ENCODE assay signal across 19 cellular contexts in genomic region chr19:17647071-17648020, GRCh38. TPM values are rescaled to one million over a fixed set of nuclear protein-coding genes. Genes with fewer than 3 reads are reported as not detected.
"Had no signal": no experiment of that assay in that cellular context is flagged by ENCODE, and none has a peak within 500 bp of the region (broad histone marks: within the 10 kb centered on the region; RNA-seq: fewer than 3 reads in every experiment).

No MANE protein-coding gene starts in this region.

- H3K9me3 ChIP-seq: right lobe of liver, testis, vagina had no signal

- DNase-seq: activated CD4-positive, alpha-beta memory T cell treated with anti-CD3 and anti-CD28 coated beads, Interleukin-2, amount 10 ng/mL, durations not matched to agents 7 days and 5 days; activated CD4-positive, alpha-beta T cell treated with anti-CD3 and anti-CD28 coated beads, Interleukin-2, amount 10 ng/mL, durations not matched to agents 24 days and 14 days; activated effector memory CD4-positive, alpha-beta T cell treated with Interleukin-2 at 50 U/mL for 16 hours; activated T-cell treated with anti-CD3 and anti-CD28 coated beads, Interleukin-2, amount 50 U/mL, for 72 hours; cerebellar nuclear complex; cortex of kidney; foreskin fibroblast; left ventricle myocardium superior; nucleus accumbens; small intestine; stimulated activated naive B cell treated with anti-CD40 and anti-IgM and Interleukin-4, amounts not matched to agents 10 μg/mL and 1 μg/mL and 100 μg/mL, for 72 hours; T-helper 17 cell; trophoblast cell had no signal

- H3K9me3 Mint-ChIP-seq: activated CD4-positive, alpha-beta memory T cell treated with anti-CD3 and anti-CD28 coated beads, Interleukin-2, amount 10 ng/mL, durations not matched to agents 7 days and 5 days; activated CD4-positive, alpha-beta T cell treated with anti-CD3 and anti-CD28 coated beads, Interleukin-2, amount 10 ng/mL, durations not matched to agents 24 days and 14 days; activated naive CD4-positive, alpha-beta T cell treated with anti-CD3 and anti-CD28 coated beads for 36 hours; activated T-cell treated with anti-CD3 and anti-CD28 coated beads, Interleukin-2, amount 50 U/mL, for 72 hours; memory B cell; nephron; stimulated activated naive B cell treated with anti-CD40 and anti-IgM and Interleukin-4, amounts not matched to agents 10 μg/mL and 1 μg/mL and 100 μg/mL, for 72 hours had no signal

- H3K27me3 ChIP-seq: right lobe of liver, testis, vagina had no signal

- H3K27ac ChIP-seq: right lobe of liver, testis, vagina had no signal

- H3K27me3 Mint-ChIP-seq: activated CD4-positive, alpha-beta T cell treated with anti-CD3 and anti-CD28 coated beads, Interleukin-2, amount 10 ng/mL, durations not matched to agents 24 days and 14 days had no signal

- H3K4me3 Mint-ChIP-seq: activated CD4-positive, alpha-beta memory T cell treated with anti-CD3 and anti-CD28 coated beads, Interleukin-2, amount 10 ng/mL, durations not matched to agents 7 days and 5 days; activated CD4-positive, alpha-beta T cell treated with anti-CD3 and anti-CD28 coated beads, Interleukin-2, amount 10 ng/mL, durations not matched to agents 24 days and 14 days; activated naive CD4-positive, alpha-beta T cell treated with anti-CD3 and anti-CD28 coated beads for 36 hours; activated T-cell treated with anti-CD3 and anti-CD28 coated beads, Interleukin-2, amount 50 U/mL, for 72 hours; memory B cell; nephron; stimulated activated naive B cell treated with anti-CD40 and anti-IgM and Interleukin-4, amounts not matched to agents 10 μg/mL and 1 μg/mL and 100 μg/mL, for 72 hours; T-helper 17 cell had no signal

- H3K4me1 ChIP-seq: right lobe of liver, testis, vagina had no signal

- ATAC-seq: activated T-cell treated with anti-CD3 and anti-CD28 coated beads, Interleukin-2, amount 50 U/mL, for 72 hours; left ventricle myocardium superior; stimulated activated naive B cell treated with anti-CD40 and anti-IgM and Interleukin-4, amounts not matched to agents 10 μg/mL and 1 μg/mL and 100 μg/mL, for 72 hours; T-helper 17 cell had no signal

- H3K36me3 Mint-ChIP-seq: memory B cell; stimulated activated naive B cell treated with anti-CD40 and anti-IgM and Interleukin-4, amounts not matched to agents 10 μg/mL and 1 μg/mL and 100 μg/mL, for 72 hours had no signal

- H3K4me1 Mint-ChIP-seq: activated CD4-positive, alpha-beta memory T cell treated with anti-CD3 and anti-CD28 coated beads, Interleukin-2, amount 10 ng/mL, durations not matched to agents 7 days and 5 days; activated CD4-positive, alpha-beta T cell treated with anti-CD3 and anti-CD28 coated beads, Interleukin-2, amount 10 ng/mL, durations not matched to agents 24 days and 14 days; memory B cell; nephron; stimulated activated naive B cell treated with anti-CD40 and anti-IgM and Interleukin-4, amounts not matched to agents 10 μg/mL and 1 μg/mL and 100 μg/mL, for 72 hours had no signal

- H3K4me3 ChIP-seq: right lobe of liver, testis, vagina had no signal

- H3K36me3 ChIP-seq: right lobe of liver, vagina had no signal

- H3K27ac Mint-ChIP-seq: activated CD4-positive, alpha-beta memory T cell treated with anti-CD3 and anti-CD28 coated beads, Interleukin-2, amount 10 ng/mL, durations not matched to agents 7 days and 5 days; activated CD4-positive, alpha-beta T cell treated with anti-CD3 and anti-CD28 coated beads, Interleukin-2, amount 10 ng/mL, durations not matched to agents 24 days and 14 days; activated naive CD4-positive, alpha-beta T cell treated with anti-CD3 and anti-CD28 coated beads for 36 hours; activated T-cell treated with anti-CD3 and anti-CD28 coated beads, Interleukin-2, amount 50 U/mL, for 72 hours; memory B cell; nephron; stimulated activated naive B cell treated with anti-CD40 and anti-IgM and Interleukin-4, amounts not matched to agents 10 μg/mL and 1 μg/mL and 100 μg/mL, for 72 hours; T-helper 17 cell had no signal

RNA-seq across cellular contexts. Expression of gene UNC13A, which starts 40.8 kb away (rescaled TPM):
- total RNA-seq: left ventricle myocardium superior, T-helper 17 cell had no signal
